Comparison of ENCODE assay signal across 8 cellular contexts in the genomic region with DNA sequence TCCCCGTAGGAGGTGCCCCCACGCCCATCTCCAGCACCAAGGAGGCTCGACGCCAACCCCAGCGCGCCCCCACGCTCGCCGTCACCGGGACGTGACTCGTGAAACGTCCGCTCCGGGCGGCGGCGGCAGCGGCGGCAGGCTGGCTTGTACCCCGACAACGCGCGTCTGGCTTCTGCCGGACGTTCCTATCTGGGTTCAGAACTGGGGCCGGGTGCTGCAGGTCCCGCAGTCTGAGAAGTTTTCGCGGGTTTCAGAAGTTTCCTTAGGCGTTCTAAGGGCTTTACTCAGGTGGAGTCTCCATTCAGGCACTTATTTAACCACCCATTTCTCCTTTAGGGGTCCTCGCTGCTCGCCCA. TPM values are rescaled to one million over a fixed set of nuclear protein-coding genes. Genes with fewer than 3 reads are reported as not detected.
A peak's percentile ranks its signal among the peaks of the same experiment; 100 is the strongest.
DNase-seq lines count a peak whose midpoint lies in the region; ATAC-seq and TF ChIP-seq lines count a peak whose summit lies in the region.

No MANE protein-coding gene starts in this region.

- ATAC-seq in GM19035 (IDR thresholded peaks at IDR 0.05; ENCODE audit: unreplicated experiment): peak; percentile 37
- ATAC-seq in HG03196 (IDR thresholded peaks at IDR 0.05; ENCODE audit: unreplicated experiment): peak; percentile 33
- peak; percentile 26 for ATAC-seq in RWPE2 (ENCODE audit: low read depth)
- ATAC-seq in Right ventricle myocardium inferior: peak; percentile 57

- H3K4me3 ChIP-seq in BJ (ENCODE audit: low read depth, low read length): peak overlapping the region; percentile 88
- H3K4me3 ChIP-seq in RWPE2 (ENCODE audit: severe bottlenecking): peak overlapping the region; percentile 67
- peak overlapping the region; percentile 96 to 99 for H3K4me3 ChIP-seq in prostate gland
- peak overlapping the region; percentile 90 for H3K4me3 ChIP-seq in urinary bladder (ENCODE audit: low read depth, low read length)

- TF ChIP-seq CTCF in BJ (IDR thresholded peaks at IDR 0.05; ENCODE audit: insufficient read depth, low read depth, low read length): no peak
- no peak for TF ChIP-seq CTCF in RWPE2 (IDR thresholded peaks at IDR 0.05; ENCODE audit: poor library complexity, severe bottlenecking)
- no peak for TF ChIP-seq CTCF in prostate gland (IDR thresholded peaks at IDR 0.05)

- peaks cover 7% of the 10 kb centered on the region for H3K4me1 ChIP-seq in RWPE2 (ENCODE audit: insufficient read depth, poor library complexity, severe bottlenecking)
- peaks cover 17% of the 10 kb centered on the region for H3K4me1 ChIP-seq in prostate gland (replicated peaks)
- H3K4me1 ChIP-seq in urinary bladder (ENCODE audit: insufficient read depth): no peaks in the 10 kb centered on the region

- no peaks in the 10 kb centered on the region for H3K9me3 ChIP-seq in RWPE2 (ENCODE audit: severe bottlenecking)
- H3K9me3 ChIP-seq in prostate gland: no peaks in the 10 kb centered on the region

- H3K27ac ChIP-seq in RWPE2 (ENCODE audit: poor library complexity, severe bottlenecking): peak overlapping the region; percentile 78
- peak overlapping the region; percentile 96 to 99 for H3K27ac ChIP-seq in prostate gland
- peak overlapping the region; percentile 91 for H3K27ac ChIP-seq in urinary bladder (ENCODE audit: low read depth)

- H3K36me3 ChIP-seq in BJ (ENCODE audit: control insufficient read depth, insufficient read depth, low read length) (peaks cover 2% of the 10 kb centered on the region; the same call in 1 of the 2 replicates), RWPE2 (ENCODE audit: low read depth) (peaks cover 23% of the 10 kb centered on the region), prostate gland (no peaks in the 10 kb centered on the region), urinary bladder (ENCODE audit: insufficient read depth) (no peaks in the 10 kb centered on the region)

- intact Hi-C loops in Right ventricle myocardium inferior (cut with DNase I) (loop anchor here (1.0 to 5.0 kb wide), 3 partner anchors 34 to 96 kb away; a partner anchor contains a TSS), prostate gland (cut with DNase I) (no loop called here)

- 1% methylated on average over 33 of the region's 33 CpGs for WGBS in prostate gland
- WGBS in urinary bladder: under 1% methylated on average over 33 of the region's 33 CpGs

- POLR2A ChIA-PET in BJ (lab: Charles Lee): interaction anchor here (0.7 kb wide), 1 partner anchor 13 kb away, joined by 3 read pairs; no protein-coding TSS in a partner anchor

- peak; percentile 46 for TF ChIP-seq POLR2A in prostate gland (IDR thresholded peaks at IDR 0.05)

- H3K27me3 ChIP-seq in BJ (ENCODE audit: control insufficient read depth, insufficient read depth, low read length): no peaks in the 10 kb centered on the region
- H3K27me3 ChIP-seq in RWPE2 (ENCODE audit: insufficient read depth, poor library complexity, severe bottlenecking): no peaks in the 10 kb centered on the region
- H3K27me3 ChIP-seq in prostate gland (replicated peaks; ENCODE audit: insufficient read depth): no peaks in the 10 kb centered on the region

- DNase-seq in BJ (ENCODE audit: low read depth) (no peak), RWPE2 (ENCODE audit: low spot score) (peak; percentile 83), activated gamma-delta T cell treated with Interleukin-2 at 50 U/mL for 16 hours (peak; percentile 80), Right ventricle myocardium inferior (ENCODE audit: missing footprints) (peak; percentile 94), prostate gland (ENCODE audit: low spot score) (peak; percentile 69)

- CTCF ChIA-PET in BJ (lab: Yijun Ruan, JAX): interaction anchor here (1.2 to 1.9 kb wide), 2 partner anchors 34 to 48 kb away, joined by 3 to 4 read pairs; no protein-coding TSS in a partner anchor

RNA-seq across cellular contexts. Expression of a gene that starts 0.7 kb away (rescaled TPM):
- polyA plus RNA-seq in BJ (2011; rRNA removed) (92.4 and 97.5 TPM in 2 replicates), urinary bladder (83.8 TPM)
- polyA minus RNA-seq in BJ (2011; rRNA and poly(A)+ RNA removed): 112 and 160 TPM in 2 replicates
- total RNA-seq in Right ventricle myocardium inferior (183 TPM), prostate gland (100 to 1,000 TPM; 132 to 230 TPM), urinary bladder (62.6 TPM)

RNA-seq across cellular contexts. Expression of a gene that starts 42.5 kb away (rescaled TPM):
- polyA plus RNA-seq in BJ (2011; rRNA removed) (19.8 and 38.9 TPM in 2 replicates), urinary bladder (24.5 TPM)
- 27.3 and 38.1 TPM in 2 replicates for polyA minus RNA-seq in BJ (2011; rRNA and poly(A)+ RNA removed)
- total RNA-seq in Right ventricle myocardium inferior (8.4 TPM), prostate gland (10 to 100 TPM; 17.7 to 33.5 TPM), urinary bladder (25.6 TPM)
